In genomic region chr12:45234134-45234865, GRCh38 we compare ENCODE assay signal across 1 cellular context.
TF ChIP-seq lines count a peak whose summit lies in the region.

No MANE protein-coding gene starts in this region.

TF ChIP-seq in HEK293, 187 proteins besides CTCF, POLR2A, EP300 and RAD21 (continued from another document and continues in another):
- 0 out of 2 replicates have a peak, but pooled peaks have one; percentile 38 for TF ChIP-seq ZNF391 (tag by site-specific recombination; IDR thresholded peaks at IDR 0.05; ENCODE audit: borderline replicate concordance, low read depth)
- TF ChIP-seq KLF9 (tag by site-specific recombination; IDR thresholded peaks at IDR 0.05; ENCODE audit: low read depth) = no peak
- 0 out of 2 replicates have a peak, but pooled peaks have one; percentile 64 for TF ChIP-seq ZNF362 (tag by site-specific recombination; IDR thresholded peaks at IDR 0.05)
- TF ChIP-seq ZBTB17 (tag by site-specific recombination; IDR thresholded peaks at IDR 0.05) = peak; percentile 50; the same call in 1 of the 2 replicates
- TF ChIP-seq ZNF175 (tag by site-specific recombination; IDR thresholded peaks at IDR 0.05) = no peak
- no peak for TF ChIP-seq ZNF26 (tag by site-specific recombination; IDR thresholded peaks at IDR 0.05)
- TF ChIP-seq ZNF146 (tag by site-specific recombination; IDR thresholded peaks at IDR 0.05) = no peak
- TF ChIP-seq PRDM1 (tag by site-specific recombination; IDR thresholded peaks at IDR 0.05) = peak; percentile 85
- 0 out of 2 replicates have a peak, but pooled peaks have one; percentile 22 for TF ChIP-seq ZNF394 (tag by site-specific recombination; IDR thresholded peaks at IDR 0.05; ENCODE audit: borderline replicate concordance)
- TF ChIP-seq, protein P1, sequence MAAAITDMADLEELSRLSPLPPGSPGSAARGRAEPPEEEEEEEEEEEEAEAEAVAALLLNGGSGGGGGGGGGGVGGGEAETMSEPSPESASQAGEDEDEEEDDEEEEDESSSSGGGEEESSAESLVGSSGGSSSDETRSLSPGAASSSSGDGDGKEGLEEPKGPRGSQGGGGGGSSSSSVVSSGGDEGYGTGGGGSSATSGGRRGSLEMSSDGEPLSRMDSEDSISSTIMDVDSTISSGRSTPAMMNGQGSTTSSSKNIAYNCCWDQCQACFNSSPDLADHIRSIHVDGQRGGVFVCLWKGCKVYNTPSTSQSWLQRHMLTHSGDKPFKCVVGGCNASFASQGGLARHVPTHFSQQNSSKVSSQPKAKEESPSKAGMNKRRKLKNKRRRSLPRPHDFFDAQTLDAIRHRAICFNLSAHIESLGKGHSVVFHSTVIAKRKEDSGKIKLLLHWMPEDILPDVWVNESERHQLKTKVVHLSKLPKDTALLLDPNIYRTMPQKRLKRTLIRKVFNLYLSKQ (tag by site-specific recombination; IDR thresholded peaks at IDR 0.05; ENCODE audit: borderline replicate concordance) = no peak
- TF ChIP-seq ZNF654 (tag by site-specific recombination; IDR thresholded peaks at IDR 0.05; ENCODE audit: low read depth) = no peak
- no peak for TF ChIP-seq ZNF350 (tag by site-specific recombination; IDR thresholded peaks at IDR 0.05)
- no peak for TF ChIP-seq BCL6B (tag by site-specific recombination; IDR thresholded peaks at IDR 0.05)
- TF ChIP-seq ZNF843 (tag by site-specific recombination; IDR thresholded peaks at IDR 0.05) = no peak
- no peak for TF ChIP-seq ZSCAN16 (tag by site-specific recombination; IDR thresholded peaks at IDR 0.05)
- TF ChIP-seq ZEB2 (tag by site-specific recombination; IDR thresholded peaks at IDR 0.05) = peak; percentile 72
- TF ChIP-seq ELK4 (IDR thresholded peaks at IDR 0.05; ENCODE audit: borderline replicate concordance, low read depth, low read length) = no peak
- no peak for TF ChIP-seq ZNF148 (tag by site-specific recombination; IDR thresholded peaks at IDR 0.05; ENCODE audit: borderline replicate concordance)
- TF ChIP-seq ZNF621 (tag by site-specific recombination; IDR thresholded peaks at IDR 0.05) = no peak
- no peak for TF ChIP-seq ZBTB21 (tag by site-specific recombination; IDR thresholded peaks at IDR 0.05)
- TF ChIP-seq GLIS1 (tag by site-specific recombination; IDR thresholded peaks at IDR 0.05) = no peak
- no peak for TF ChIP-seq ZNF707 (tag by site-specific recombination; IDR thresholded peaks at IDR 0.05)
- no peak for TF ChIP-seq ZNF560 (tag by site-specific recombination; IDR thresholded peaks at IDR 0.05; ENCODE audit: borderline replicate concordance)
- TF ChIP-seq ZNF529 (tag by site-specific recombination; IDR thresholded peaks at IDR 0.05; ENCODE audit: insufficient replicate concordance) = no peak
- no peak; the same call in 1 of the 2 replicates for TF ChIP-seq ZNF366 (tag by site-specific recombination; conservative IDR thresholded peaks at IDR 0.05)
- TF ChIP-seq ZIC2 (tag by site-specific recombination; IDR thresholded peaks at IDR 0.05) = no peak
- no peak for TF ChIP-seq ZNF777 (tag by site-specific recombination; IDR thresholded peaks at IDR 0.05; ENCODE audit: borderline replicate concordance)
- TF ChIP-seq ZNF335 (tag by site-specific recombination; conservative IDR thresholded peaks at IDR 0.05) = peak; percentile 53
- no peak for TF ChIP-seq HOXD13 (CRISPR knock-in tag; IDR thresholded peaks at IDR 0.05; ENCODE audit: borderline replicate concordance)
- peak; percentile 65 for TF ChIP-seq ZNF629 (tag by site-specific recombination; IDR thresholded peaks at IDR 0.05)
- TF ChIP-seq PRDM4 (tag by site-specific recombination; IDR thresholded peaks at IDR 0.05) = 0 out of 2 replicates have a peak, but pooled peaks have one; percentile 31
- TF ChIP-seq, protein P2, sequence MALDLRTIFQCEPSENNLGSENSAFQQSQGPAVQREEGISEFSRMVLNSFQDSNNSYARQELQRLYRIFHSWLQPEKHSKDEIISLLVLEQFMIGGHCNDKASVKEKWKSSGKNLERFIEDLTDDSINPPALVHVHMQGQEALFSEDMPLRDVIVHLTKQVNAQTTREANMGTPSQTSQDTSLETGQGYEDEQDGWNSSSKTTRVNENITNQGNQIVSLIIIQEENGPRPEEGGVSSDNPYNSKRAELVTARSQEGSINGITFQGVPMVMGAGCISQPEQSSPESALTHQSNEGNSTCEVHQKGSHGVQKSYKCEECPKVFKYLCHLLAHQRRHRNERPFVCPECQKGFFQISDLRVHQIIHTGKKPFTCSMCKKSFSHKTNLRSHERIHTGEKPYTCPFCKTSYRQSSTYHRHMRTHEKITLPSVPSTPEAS (tag by site-specific recombination; IDR thresholded peaks at IDR 0.05) = no peak
- TF ChIP-seq ZNF76 (tag by site-specific recombination; IDR thresholded peaks at IDR 0.05; ENCODE audit: borderline replicate concordance, low read depth) = no peak
- TF ChIP-seq ZNF10 (tag by site-specific recombination; IDR thresholded peaks at IDR 0.05) = no peak
- no peak for TF ChIP-seq KLF1 (tag by site-specific recombination; IDR thresholded peaks at IDR 0.05)
- TF ChIP-seq ZNF274 (IDR thresholded peaks at IDR 0.05; ENCODE audit: low read length) = no peak
- no peak for TF ChIP-seq ZNF274 (tag by site-specific recombination; IDR thresholded peaks at IDR 0.05; ENCODE audit: borderline replicate concordance)
- TF ChIP-seq BCL11B (tag by site-specific recombination; IDR thresholded peaks at IDR 0.05; ENCODE audit: low read depth) = no peak
- TF ChIP-seq, protein P3, sequence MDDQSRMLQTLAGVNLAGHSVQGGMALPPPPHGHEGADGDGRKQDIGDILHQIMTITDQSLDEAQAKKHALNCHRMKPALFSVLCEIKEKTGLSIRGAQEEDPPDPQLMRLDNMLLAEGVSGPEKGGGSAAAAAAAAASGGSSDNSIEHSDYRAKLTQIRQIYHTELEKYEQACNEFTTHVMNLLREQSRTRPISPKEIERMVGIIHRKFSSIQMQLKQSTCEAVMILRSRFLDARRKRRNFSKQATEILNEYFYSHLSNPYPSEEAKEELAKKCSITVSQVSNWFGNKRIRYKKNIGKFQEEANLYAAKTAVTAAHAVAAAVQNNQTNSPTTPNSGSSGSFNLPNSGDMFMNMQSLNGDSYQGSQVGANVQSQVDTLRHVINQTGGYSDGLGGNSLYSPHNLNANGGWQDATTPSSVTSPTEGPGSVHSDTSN (CRISPR knock-in tag; IDR thresholded peaks at IDR 0.05) = no peak
- TF ChIP-seq ZBTB8A (tag by site-specific recombination; IDR thresholded peaks at IDR 0.05) = no peak
- no peak for TF ChIP-seq ZNF19 (tag by site-specific recombination; IDR thresholded peaks at IDR 0.05; ENCODE audit: low read depth)
- no peak for TF ChIP-seq SETDB1 (IDR thresholded peaks at IDR 0.05; ENCODE audit: insufficient read length, low read length)
- no peak for TF ChIP-seq ZNF416 (tag by site-specific recombination; IDR thresholded peaks at IDR 0.05)
- TF ChIP-seq ZNF660 (tag by site-specific recombination; IDR thresholded peaks at IDR 0.05) = peak; percentile 91
- 0 out of 2 replicates have a peak, but pooled peaks have one; percentile 28 for TF ChIP-seq ZXDB (tag by site-specific recombination; IDR thresholded peaks at IDR 0.05)
- no peak for TF ChIP-seq ZNF488 (tag by site-specific recombination; IDR thresholded peaks at IDR 0.05)
- no peak for TF ChIP-seq TCF7L2 (IDR thresholded peaks at IDR 0.05; ENCODE audit: borderline replicate concordance, low read depth, low read length)
- TF ChIP-seq KLF7 (tag by site-specific recombination; IDR thresholded peaks at IDR 0.05; ENCODE audit: borderline replicate concordance) = no peak
- TF ChIP-seq ZNF433 (tag by site-specific recombination; IDR thresholded peaks at IDR 0.05; ENCODE audit: low read depth) = no peak
- 0 out of 2 replicates have a peak, but pooled peaks have one; percentile 20 for TF ChIP-seq ZBTB20 (tag by site-specific recombination; IDR thresholded peaks at IDR 0.05)
- TF ChIP-seq ZNF791 (tag by site-specific recombination; IDR thresholded peaks at IDR 0.05) = no peak
- peak; percentile 38 for TF ChIP-seq SP7 (tag by site-specific recombination; IDR thresholded peaks at IDR 0.05)
